11 cellular contexts compared by ENCODE assay signal in genomic region chr9:4769321-4770080, GRCh38. TPM values are rescaled to one million over a fixed set of nuclear protein-coding genes. Genes with fewer than 3 reads are reported as not detected.
DNase-seq lines count a peak whose midpoint lies in the region; ATAC-seq lines count a peak whose summit lies in the region.
"Had no signal": no experiment of that assay in that cellular context is flagged by ENCODE, and none has a peak within 500 bp of the region (broad histone marks: within the 10 kb centered on the region; RNA-seq: fewer than 3 reads in every experiment).

No MANE protein-coding gene starts in this region.

- H3K36me3 Mint-ChIP-seq in activated T-cell treated with anti-CD3 and anti-CD28 coated beads, Interleukin-2, amount 50 U/mL, for 4 hours (ENCODE audit: insufficient read depth) = no peaks in the 10 kb centered on the region

- no peak for DNase-seq in activated T-cell treated with anti-CD3 and anti-CD28 coated beads, Interleukin-2, amount 50 U/mL, for 4 hours
- DNase-seq in activated T-cell treated with anti-CD3 and anti-CD28 coated beads, Interleukin-2, amount 50 U/mL, for 1 hour = no peak
- peak; percentile 60 for DNase-seq in HPDE6-E6E7 (ENCODE audit: extremely low spot score)
- DNase-seq in amniotic epithelial cell (ENCODE audit: low read depth) = peak; percentile 57
- DNase-seq in stimulated activated CD8-positive, alpha-beta memory T cell treated with anti-CD3 and anti-CD28 coated beads, Interleukin-4, amount 100 ng/mL, for 48 hours = peak; percentile 34
- DNase-seq in DMS 273 (lab: John Stamatoyannopoulos, UW; ENCODE audit: unreplicated experiment) = no peak
- DNase-seq in NCI-H82 (lab: John Stamatoyannopoulos, UW) = no peak
- DNase-seq: activated naive CD4-positive, alpha-beta T cell; Karpas-422; NK-92 treated with Interleukin-12 subunit alpha and Interleukin-12 subunit beta, amount 100 ng/mL, for 24 hours had no signal

- H3K4me3 Mint-ChIP-seq in activated T-cell treated with anti-CD3 and anti-CD28 coated beads, Interleukin-2, amount 50 U/mL, for 4 hours = no peak overlapping the region

- peak; percentile 77 to 78 for ATAC-seq in activated T-cell treated with anti-CD3 and anti-CD28 coated beads, Interleukin-2, amount 50 U/mL, for 4 hours
- no peak for ATAC-seq in GM18517 (IDR thresholded peaks at IDR 0.05; ENCODE audit: unreplicated experiment)

- H3K9me3 Mint-ChIP-seq in activated T-cell treated with anti-CD3 and anti-CD28 coated beads, Interleukin-2, amount 50 U/mL, for 4 hours = peaks cover 5% of the 10 kb centered on the region

- H3K27me3 Mint-ChIP-seq in activated T-cell treated with anti-CD3 and anti-CD28 coated beads, Interleukin-2, amount 50 U/mL, for 4 hours (ENCODE audit: low read depth) = no peaks in the 10 kb centered on the region

- peaks cover 3% of the 10 kb centered on the region for H3K4me1 Mint-ChIP-seq in activated T-cell treated with anti-CD3 and anti-CD28 coated beads, Interleukin-2, amount 50 U/mL, for 4 hours (ENCODE audit: low read depth)

RNA-seq across cellular contexts. Expression of gene RCL1, which starts 23.2 kb away (rescaled TPM):
- 10 to 100 TPM; 59.8 to 63.4 (median 62.2) TPM for total RNA-seq in activated T-cell treated with anti-CD3 and anti-CD28 coated beads, Interleukin-2, amount 50 U/mL, for 4 hours

RNA-seq across cellular contexts. Expression of gene AK3, which starts 28.5 kb away (rescaled TPM):
- total RNA-seq in activated T-cell treated with anti-CD3 and anti-CD28 coated beads, Interleukin-2, amount 50 U/mL, for 4 hours = 10 to 100 TPM; 14.7 to 21.3 (median 17.3) TPM

Comparison
In these comparisons a context has a peak if more than half of its experiments do, and no peak if none do; other contexts are left out.
1. DNase-seq: peak in HPDE6-E6E7 (single experiment), amniotic epithelial cell (single experiment) and stimulated activated CD8-positive, alpha-beta memory T cell treated with anti-CD3 and anti-CD28 coated beads, Interleukin-4, amount 100 ng/mL, for 48 hours (single experiment); none in activated T-cell treated with anti-CD3 and anti-CD28 coated beads, Interleukin-2, amount 50 U/mL, for 4 hours (single experiment), activated T-cell treated with anti-CD3 and anti-CD28 coated beads, Interleukin-2, amount 50 U/mL, for 1 hour (single experiment), DMS 273 (single experiment) and NCI-H82 (single experiment).